Comparison of ENCODE assay signal across 16 cellular contexts in genomic region chr5:123611407-123611709, GRCh38.
DNase-seq lines count a peak whose midpoint lies in the region; ATAC-seq and TF ChIP-seq lines count a peak whose summit lies in the region.
"Had no signal": no experiment of that assay in that cellular context is flagged by ENCODE, and none has a peak within 500 bp of the region (broad histone marks: within the 10 kb centered on the region; RNA-seq: fewer than 3 reads in every experiment).

No MANE protein-coding gene starts in this region.

- 39 to 42% methylated on average over 1 of the region's 1 CpG for WGBS in aorta, 2 donors

- no peak for DNase-seq in natural killer cell
- no peak for DNase-seq in natural killer cell treated with Interleukin-12 subunit alpha and Interleukin-12 subunit beta and Interleukin-15 and Interleukin-18, amount 100 ng/mL, for 72 hours (ENCODE audit: low spot score)
- DNase-seq in Panc1 (ENCODE audit: low read depth, low spot score): no peak
- DNase-seq in osteocyte (ENCODE audit: extremely low spot score, unreplicated experiment): no peak
- DNase-seq in left colon: no peak
- DNase-seq in aorta: no peak
- no peak for DNase-seq in HPDE6-E6E7 (ENCODE audit: extremely low spot score)
- DNase-seq: 8988T; activated effector memory CD4-positive, alpha-beta T cell treated with anti-CD3 and anti-CD28 coated beads, Interleukin-2, amount 50 U/mL, for 16 hours; stomach; upper lobe of left lung had no signal

- H3K36me3 Mint-ChIP-seq in natural killer cell (no peaks in the 10 kb centered on the region), osteocyte (ENCODE audit: unreplicated experiment) (peaks cover 18% of the 10 kb centered on the region)
- no peaks in the 10 kb centered on the region for H3K36me3 Mint-ChIP-seq in natural killer cell treated with Interleukin-12 subunit alpha and Interleukin-12 subunit beta and Interleukin-15 and Interleukin-18, amount 100 ng/mL, for 72 hours

- H3K9me3 ChIP-seq in Panc1 (ENCODE audit: control insufficient read depth, insufficient read depth, low read depth, low read length): no peaks in the 10 kb centered on the region
- no peaks in the 10 kb centered on the region for H3K9me3 ChIP-seq in aorta (ENCODE audit: control insufficient read depth, low read length)
- H3K9me3 ChIP-seq: SJCRH30, stomach, upper lobe of left lung had no signal

- in situ Hi-C loops in Panc1 (cut with HindIII; ENCODE audit: low pct_unique_long_range_greater_than_20kb, low sequenced_read_pairs): no loop called here

- CTCF ChIA-PET in Panc1 (lab: Charles Lee): interaction anchor here (0.5 to 1.9 kb wide), 2 partner anchors 188 to 280 kb away, joined by 3 to 9 read pairs; partner anchors contain the start of gene CEP120

- TF ChIP-seq CTCF in natural killer cell (IDR thresholded peaks at IDR 0.05): peak; percentile 30
- TF ChIP-seq CTCF in Panc1 (IDR thresholded peaks at IDR 0.05): peak; percentile 72; the same call in 1 of the 2 replicates
- no peak for TF ChIP-seq CTCF in osteocyte (IDR thresholded peaks at IDR 0.05)

- H3K4me3 ChIP-seq in Panc1 (ENCODE audit: low read depth in 2 of 2, low read length in 2 of 2) (no peak overlapping the region), aorta (ENCODE audit: low read length in 2 of 2) (no peak overlapping the region)
- H3K4me3 ChIP-seq: K562, SJCRH30, smooth muscle cell, stomach, upper lobe of left lung had no signal

- intact Hi-C loops in natural killer cell (cut with micrococcal nuclease) (loop anchor here (1.0 to 5.0 kb wide), 3 partner anchors 188 to 715 kb away; partner anchors contain the start of gene CEP120), Panc1 (cut with micrococcal nuclease; ENCODE audit: unreplicated experiment) (loop anchor here (10.0 kb wide), 1 partner anchor 187 kb away; the partner anchor contains the start of gene CEP120), left colon (cut with DNase I, micrococcal nuclease) (loop anchor here in 1 of 2 donors (10.0 kb wide), 1 partner anchor 1097 kb away; no protein-coding TSS in a partner anchor), aorta (cut with DNase I) (loop anchor here in 1 of 2 donors (5.0 kb wide), 1 partner anchor 189 kb away; the partner anchor contains the start of gene CEP120)

- no TSS peak for BruUV-seq in Panc1 (replicated peaks; lab: Mats Ljungman, UMichigan)

- H3K27me3 ChIP-seq in Panc1 (ENCODE audit: control insufficient read depth, insufficient read depth, low read length): no peaks in the 10 kb centered on the region
- H3K27me3 ChIP-seq in aorta (ENCODE audit: control insufficient read depth in 1 of 2, insufficient read depth in 2 of 2, low read length in 1 of 2): no peaks in the 10 kb centered on the region
- H3K27me3 ChIP-seq: SJCRH30, stomach, upper lobe of left lung had no signal

- POLR2A ChIA-PET in Panc1 (lab: Charles Lee): no interaction called here

- H3K4me1 Mint-ChIP-seq in natural killer cell: no peaks in the 10 kb centered on the region
- peaks cover 7 to 11% of the 10 kb centered on the region in 2 donors for H3K4me1 Mint-ChIP-seq in natural killer cell treated with Interleukin-12 subunit alpha and Interleukin-12 subunit beta and Interleukin-15 and Interleukin-18, amount 100 ng/mL, for 72 hours (ENCODE audit: low read depth in 2 of 2)
- H3K4me1 Mint-ChIP-seq in osteocyte (ENCODE audit: unreplicated experiment): no peaks in the 10 kb centered on the region

- H3K4me1 ChIP-seq in Panc1 (ENCODE audit: control insufficient read depth, insufficient read depth, low read length) (no peaks in the 10 kb centered on the region), aorta (ENCODE audit: control insufficient read depth in 1 of 2, insufficient read depth in 2 of 2, low read length in 2 of 2) (no peaks in the 10 kb centered on the region)
- H3K4me1 ChIP-seq: SJCRH30, stomach had no signal

- H3K4me3 Mint-ChIP-seq in natural killer cell (no peak overlapping the region), osteocyte (ENCODE audit: unreplicated experiment) (no peak overlapping the region)
- no peak overlapping the region for H3K4me3 Mint-ChIP-seq in natural killer cell treated with Interleukin-12 subunit alpha and Interleukin-12 subunit beta and Interleukin-15 and Interleukin-18, amount 100 ng/mL, for 72 hours
- H3K4me3 Mint-ChIP-seq: activated CD4-positive, alpha-beta T cell treated with anti-CD3 and anti-CD28 coated beads, Interleukin-2, amount 10 ng/mL, durations not matched to agents 7 days and 5 days had no signal

- H3K27me3 Mint-ChIP-seq in natural killer cell (ENCODE audit: low read depth in 2 of 2) (no peaks in the 10 kb centered on the region), osteocyte (ENCODE audit: unreplicated experiment) (no peaks in the 10 kb centered on the region)
- H3K27me3 Mint-ChIP-seq in natural killer cell treated with Interleukin-12 subunit alpha and Interleukin-12 subunit beta and Interleukin-15 and Interleukin-18, amount 100 ng/mL, for 72 hours: no peaks in the 10 kb centered on the region
- H3K27me3 Mint-ChIP-seq: activated CD4-positive, alpha-beta T cell treated with anti-CD3 and anti-CD28 coated beads, Interleukin-2, amount 10 ng/mL, durations not matched to agents 7 days and 5 days had no signal

- H3K27ac Mint-ChIP-seq in natural killer cell (no peak overlapping the region), osteocyte (ENCODE audit: unreplicated experiment) (no peak overlapping the region)
- no peak overlapping the region for H3K27ac Mint-ChIP-seq in natural killer cell treated with Interleukin-12 subunit alpha and Interleukin-12 subunit beta and Interleukin-15 and Interleukin-18, amount 100 ng/mL, for 72 hours
- H3K27ac Mint-ChIP-seq: activated CD4-positive, alpha-beta T cell treated with anti-CD3 and anti-CD28 coated beads, Interleukin-2, amount 10 ng/mL, durations not matched to agents 7 days and 5 days had no signal

- H3K27ac ChIP-seq in Panc1 (ENCODE audit: low read length) (no peak overlapping the region), aorta (ENCODE audit: low read depth in 1 of 2, low read length in 2 of 2) (no peak overlapping the region)
- H3K27ac ChIP-seq: SJCRH30, upper lobe of left lung had no signal

- H3K9me3 Mint-ChIP-seq in natural killer cell: no peaks in the 10 kb centered on the region
- no peaks in the 10 kb centered on the region for H3K9me3 Mint-ChIP-seq in natural killer cell treated with Interleukin-12 subunit alpha and Interleukin-12 subunit beta and Interleukin-15 and Interleukin-18, amount 100 ng/mL, for 72 hours
- H3K9me3 Mint-ChIP-seq in osteocyte (ENCODE audit: unreplicated experiment): no peaks in the 10 kb centered on the region
- H3K9me3 Mint-ChIP-seq: activated CD4-positive, alpha-beta T cell treated with anti-CD3 and anti-CD28 coated beads, Interleukin-2, amount 10 ng/mL, durations not matched to agents 7 days and 5 days had no signal

- H3K36me3 ChIP-seq in Panc1 (ENCODE audit: control insufficient read depth, insufficient read depth, low read length): peaks cover 3% of the 10 kb centered on the region; the same call in 1 of the 2 replicates
- H3K36me3 ChIP-seq in aorta (ENCODE audit: control insufficient read depth in 1 of 2, insufficient read depth in 2 of 2, low read length in 1 of 2): no peaks in the 10 kb centered on the region

- ATAC-seq in natural killer cell (no peak), HG02870 (IDR thresholded peaks at IDR 0.05; ENCODE audit: unreplicated experiment) (peak; percentile 14), Panc1 (no peak), left colon (no peak), aorta (ENCODE audit: low FRiP score) (no peak)
- no peak for ATAC-seq in natural killer cell treated with Interleukin-12 subunit alpha and Interleukin-12 subunit beta and Interleukin-15 and Interleukin-18, amount 100 ng/mL, for 72 hours
